Comparison of ENCODE assay signal across 1 cellular context in genomic region chr2:161160226-161161073, GRCh38.
TF ChIP-seq lines count a peak whose summit lies in the region.

Gene TANK (plus strand): TSS chr2:161160428. CDS start chr2:161179663, 19,235 bp downstream.

TF ChIP-seq in WTC11, 78 proteins besides CTCF, POLR2A, EP300 and RAD21 (continued from another document):
- TF ChIP-seq TCF7 (CRISPR knock-in tag; IDR thresholded peaks at IDR 0.05; ENCODE audit: low read depth) (no peak), GABPB1 (CRISPR knock-in tag; IDR thresholded peaks at IDR 0.05) (peak; percentile 98), ERG (CRISPR knock-in tag; IDR thresholded peaks at IDR 0.05) (no peak), ARID4B (CRISPR knock-in tag; IDR thresholded peaks at IDR 0.05; ENCODE audit: borderline replicate concordance) (0 out of 2 replicates have a peak, but pooled peaks have one; percentile 65), SMAD3 (CRISPR knock-in tag; IDR thresholded peaks at IDR 0.05; ENCODE audit: borderline replicate concordance) (no peak), ZBTB21 (CRISPR knock-in tag; IDR thresholded peaks at IDR 0.05; ENCODE audit: borderline replicate concordance) (no peak), EMX1 (CRISPR knock-in tag; IDR thresholded peaks at IDR 0.05) (no peak), STAT6 (CRISPR knock-in tag; conservative IDR thresholded peaks at IDR 0.05; ENCODE audit: low read depth) (no peak), ZNF317 (CRISPR knock-in tag; IDR thresholded peaks at IDR 0.05; ENCODE audit: borderline replicate concordance, low read depth) (no peak), TEAD4 (CRISPR knock-in tag; IDR thresholded peaks at IDR 0.05) (no peak), CREM (CRISPR knock-in tag; IDR thresholded peaks at IDR 0.05) (no peak), NFYB (CRISPR knock-in tag; conservative IDR thresholded peaks at IDR 0.05; ENCODE audit: low read depth) (no peak), SOX15 (CRISPR knock-in tag; IDR thresholded peaks at IDR 0.05) (no peak), GRHL2 (CRISPR knock-in tag; IDR thresholded peaks at IDR 0.05; ENCODE audit: insufficient replicate concordance, severe bottlenecking) (no peak), MYBL2 (CRISPR knock-in tag; IDR thresholded peaks at IDR 0.05) (peak; percentile 26; the same call in 1 of the 2 replicates), FOXP1 (CRISPR knock-in tag; IDR thresholded peaks at IDR 0.05; ENCODE audit: borderline replicate concordance) (peak; percentile 84), E2F4 (CRISPR knock-in tag; IDR thresholded peaks at IDR 0.05; ENCODE audit: borderline replicate concordance, low read depth) (no peak), FOXP4 (CRISPR knock-in tag; IDR thresholded peaks at IDR 0.05) (no peak; the same call in 1 of the 2 replicates), AR (CRISPR knock-in tag; IDR thresholded peaks at IDR 0.05) (no peak), SP1 (CRISPR knock-in tag; conservative IDR thresholded peaks at IDR 0.05) (peak; percentile 72), ELF4 (CRISPR knock-in tag; IDR thresholded peaks at IDR 0.05; ENCODE audit: low read depth) (no peak), ZNF416 (CRISPR knock-in tag; IDR thresholded peaks at IDR 0.05) (peak; percentile 80), ZBTB43 (CRISPR knock-in tag; IDR thresholded peaks at IDR 0.05) (peak; percentile 70; the same call in 1 of the 2 replicates), TP53 (CRISPR knock-in tag; IDR thresholded peaks at IDR 0.05) (no peak), AFF4 (CRISPR knock-in tag; IDR thresholded peaks at IDR 0.05; ENCODE audit: borderline replicate concordance) (0 out of 2 replicates have a peak, but pooled peaks have one; percentile 32), ZNF219 (CRISPR knock-in tag; IDR thresholded peaks at IDR 0.05; ENCODE audit: borderline replicate concordance) (no peak), RORB (CRISPR knock-in tag; IDR thresholded peaks at IDR 0.05) (no peak), USF2 (CRISPR knock-in tag; IDR thresholded peaks at IDR 0.05) (no peak), GTF2I (CRISPR knock-in tag; conservative IDR thresholded peaks at IDR 0.05) (no peak), PREB (CRISPR knock-in tag; IDR thresholded peaks at IDR 0.05; ENCODE audit: borderline replicate concordance) (peak; percentile 15; the same call in 1 of the 2 replicates)
